ENCODE assay signal across 32 cellular contexts in the genomic region with DNA sequence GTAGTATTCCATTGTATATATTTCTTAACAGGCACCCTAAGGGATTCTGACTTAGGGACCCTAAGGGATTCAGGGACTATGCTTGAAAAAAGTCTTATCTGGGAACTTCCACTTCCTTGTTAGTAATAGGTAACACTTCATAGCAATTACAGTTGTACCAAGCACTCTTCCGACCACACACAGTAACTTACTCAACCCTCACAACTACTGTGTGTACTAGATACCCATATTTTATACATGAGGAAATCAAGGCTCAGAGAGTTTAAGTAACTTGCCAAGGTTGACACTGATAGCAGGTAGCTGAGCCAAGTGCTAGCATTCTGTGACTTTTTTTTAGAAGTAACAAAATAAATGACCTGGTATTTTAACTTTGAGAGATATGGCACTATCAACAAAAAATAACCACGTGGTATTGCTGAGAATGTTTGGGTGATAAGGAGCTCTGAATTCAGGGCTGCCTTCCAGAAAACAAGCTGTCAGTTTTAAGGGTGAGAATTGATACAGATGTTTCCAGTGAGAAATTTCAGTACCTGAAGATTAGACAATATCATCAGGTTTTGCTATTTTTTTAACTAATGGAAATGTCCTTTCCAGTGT.
"Had no signal": no experiment of that assay in that cellular context is flagged by ENCODE, and none has a peak within 500 bp of the region (broad histone marks: within the 10 kb centered on the region; RNA-seq: fewer than 3 reads in every experiment).

No MANE protein-coding gene starts in this region.

- H3K4me1 ChIP-seq: adrenal gland had no signal

- H3K27ac ChIP-seq: adrenal gland, cardiac muscle cell, WERI-Rb-1 had no signal

- H3K36me3 ChIP-seq: adrenal gland, cardiac muscle cell, WERI-Rb-1 had no signal

- ATAC-seq: activated CD4-positive, alpha-beta T cell treated with anti-CD3 and anti-CD28 coated beads for 36 hours; activated CD4-positive, CD25-positive, alpha-beta regulatory T cell treated with anti-CD3 and anti-CD28 coated beads, Interleukin-2, amount 50 U/mL, for 24 hours; activated CD8-positive, alpha-beta memory T cell treated with anti-CD3 and anti-CD28 coated beads, Interleukin-2, amount 10 ng/mL, durations not matched to agents 7 days and 5 days; activated CD8-positive, alpha-beta T cell treated with anti-CD3 and anti-CD28 coated beads, Interleukin-2, amount 10 ng/mL, durations not matched to agents 7 days and 5 days; activated naive CD4-positive, alpha-beta T cell treated with anti-CD3 and anti-CD28 coated beads, Interleukin-2, amount 50 U/mL, for 72 hours had no signal

- H3K27me3 ChIP-seq: adrenal gland, cardiac muscle cell had no signal

- H3K9me3 ChIP-seq: adrenal gland had no signal

- H3K4me3 ChIP-seq: adrenal gland, cardiac muscle cell had no signal

- DNase-seq: activated CD4-positive, alpha-beta memory T cell treated with anti-CD3 and anti-CD28 coated beads, Interleukin-2, amount 10 ng/mL, durations not matched to agents 7 days and 5 days; activated CD4-positive, alpha-beta T cell treated with anti-CD3 and anti-CD28 coated beads for 1 hour; activated CD4-positive, alpha-beta T cell treated with anti-CD3 and anti-CD28 coated beads for 36 hours; activated CD4-positive, alpha-beta T cell treated with anti-CD3 and anti-CD28 coated beads for 48 hours; activated CD4-positive, alpha-beta T cell treated with anti-CD3 and anti-CD28 coated beads, Interleukin-2, amount 10 ng/mL, durations not matched to agents 7 days and 5 days; activated CD4-positive, alpha-beta T cell treated with anti-CD3 and anti-CD28 coated beads, Interleukin-2, amount 50 U/mL, for 48 hours; activated CD4-positive, CD25-positive, alpha-beta regulatory T cell; activated CD8-positive, alpha-beta memory T cell treated with anti-CD3 and anti-CD28 coated beads for 24 hours; activated CD8-positive, alpha-beta memory T cell treated with anti-CD3 and anti-CD28 coated beads, Interleukin-2, amount 10 ng/mL, durations not matched to agents 7 days and 5 days; activated CD8-positive, alpha-beta memory T cell treated with anti-CD3 and anti-CD28 coated beads, Interleukin-2, amount 50 U/mL, for 48 hours; activated CD8-positive, alpha-beta T cell treated with anti-CD3 and anti-CD28 coated beads, Interleukin-2, amount 10 ng/mL, durations not matched to agents 7 days and 5 days; activated effector memory CD4-positive, alpha-beta T cell treated with Interleukin-2 at 50 U/mL for 16 hours; activated gamma-delta T cell; activated naive CD4-positive, alpha-beta T cell treated with anti-CD3 and anti-CD28 coated beads, Interleukin-2, amount 50 U/mL, for 16 hours; activated naive CD4-positive, alpha-beta T cell treated with Interleukin-2 at 50 U/mL for 16 hours; activated naive CD8-positive, alpha-beta T cell treated with anti-CD3 and anti-CD28 coated beads for 36 hours; activated T-cell treated with anti-CD3 and anti-CD28 coated beads, Interleukin-2, amount 50 U/mL, for 24 hours; activated T-cell treated with anti-CD3 and anti-CD28 coated beads, Interleukin-2, amount 50 U/mL, for 48 hours; adrenal gland; amniotic stem cell; aorta; caudate nucleus; cerebellar nuclear complex; T-helper 1 cell; T-helper 2 cell; T1000 had no signal

- FAIRE-seq: astrocyte, bronchial epithelial cell had no signal
